1 cellular context compared by ENCODE assay signal in genomic region chr6:118761643-118762042, GRCh38.
TF ChIP-seq lines count a peak whose summit lies in the region.

No MANE protein-coding gene starts in this region.

TF ChIP-seq in K562, 482 proteins besides CTCF, POLR2A, EP300 and RAD21 (continued from another document):
- peak; percentile 89 for TF ChIP-seq C11orf30 (IDR thresholded peaks at IDR 0.05; ENCODE audit: low read depth)
